Comparison of ENCODE assay signal across 17 cellular contexts in genomic region chr9:109307380-109308240, GRCh38. TPM values are rescaled to one million over a fixed set of nuclear protein-coding genes. Genes with fewer than 3 reads are reported as not detected.
DNase-seq lines count a peak whose midpoint lies in the region; ATAC-seq, FAIRE-seq and TF ChIP-seq lines count a peak whose summit lies in the region.
"Had no signal": no experiment of that assay in that cellular context is flagged by ENCODE, and none has a peak within 500 bp of the region (broad histone marks: within the 10 kb centered on the region; RNA-seq: fewer than 3 reads in every experiment).

No MANE protein-coding gene starts in this region.

- DNase-seq in right cardiac atrium (no peak), cardiac septum (ENCODE audit: low spot score) (no peak), RWPE1 (ENCODE audit: low spot score) (no peak), right lobe of liver (peak; percentile 72 to 76 (median 74)), urothelium cell line (ENCODE audit: low spot score) (peak; percentile 32), esophagus squamous epithelium (lab: John Stamatoyannopoulos, UW) (no peak)
- DNase-seq: activated CD4-positive, alpha-beta memory T cell treated with anti-CD3 and anti-CD28 coated beads, Interleukin-2, amount 10 ng/mL, durations not matched to agents 7 days and 5 days; NCI-H1092; NCI-H446 treated with DMSO at 0.1 percent for 48 hours had no signal

- H3K4me3 ChIP-seq in right cardiac atrium (ENCODE audit: low read length) (no peak overlapping the region), right lobe of liver (no peak overlapping the region), esophagus squamous epithelium (no peak overlapping the region)
- H3K4me3 ChIP-seq: adrenal gland, suprapubic skin had no signal

- no peaks in the 10 kb centered on the region for H3K9me3 ChIP-seq in right cardiac atrium (ENCODE audit: control insufficient read depth, low read length)
- no peaks in the 10 kb centered on the region for H3K9me3 ChIP-seq in right lobe of liver
- no peaks in the 10 kb centered on the region for H3K9me3 ChIP-seq in esophagus squamous epithelium
- H3K9me3 ChIP-seq: adrenal gland, suprapubic skin had no signal

- TF ChIP-seq CTCF in RWPE1 (conservative IDR thresholded peaks at IDR 0.05; ENCODE audit: low read depth) = no peak
- no peak for TF ChIP-seq CTCF in right lobe of liver (IDR thresholded peaks at IDR 0.05)
- no peak for TF ChIP-seq CTCF in esophagus squamous epithelium (IDR thresholded peaks at IDR 0.05)

- no peaks in the 10 kb centered on the region for H3K27me3 ChIP-seq in right cardiac atrium (ENCODE audit: control insufficient read depth, insufficient read depth)
- no peaks in the 10 kb centered on the region for H3K27me3 ChIP-seq in right lobe of liver
- H3K27me3 ChIP-seq in esophagus squamous epithelium = peaks cover 0 to 96% (median 0%) of the 10 kb centered on the region in 4 donors
- H3K27me3 ChIP-seq: adrenal gland, suprapubic skin had no signal

- H3K27ac ChIP-seq in right cardiac atrium (ENCODE audit: low read length) = no peak overlapping the region
- H3K27ac ChIP-seq in RWPE1 = peak overlapping the region; percentile 13
- H3K27ac ChIP-seq in right lobe of liver = peak overlapping the region; percentile 24 to 43 (median 37)
- no peak overlapping the region for H3K27ac ChIP-seq in esophagus squamous epithelium
- H3K27ac ChIP-seq: adrenal gland, parathyroid adenoma, suprapubic skin had no signal

- intact Hi-C loops in right cardiac atrium (cut with DNase I) = no loop called here
- intact Hi-C loops in cardiac septum (cut with DNase I) = no loop called here
- intact Hi-C loops in right lobe of liver (cut with DNase I) = no loop called here
- intact Hi-C loops in esophagus squamous epithelium (cut with DNase I) = no loop called here

- WGBS in right cardiac atrium = 89% methylated on average over 18 of the region's 18 CpGs
- WGBS in right lobe of liver (ENCODE audit: insufficient coverage, low coverage, low lambda C conversion rate, missing lambda C conversion rate) = 43% methylated on average over 8 of the region's 18 CpGs
- 82 to 84% methylated on average over 15 to 18 of the region's 18 CpGs for WGBS in esophagus squamous epithelium, 2 donors

- FAIRE-seq in urothelium cell line (lab: Jason Lieb, UNC) = no peak
- FAIRE-seq: islet of Langerhans had no signal

- H3K36me3 ChIP-seq in right lobe of liver (no peaks in the 10 kb centered on the region), esophagus squamous epithelium (no peaks in the 10 kb centered on the region)
- H3K36me3 ChIP-seq: adrenal gland, suprapubic skin had no signal

- ATAC-seq in right cardiac atrium = peak; percentile 25 to 55
- ATAC-seq in right lobe of liver = peak; percentile 85 to 96 (median 90)
- ATAC-seq in HG02571 (IDR thresholded peaks at IDR 0.05; ENCODE audit: unreplicated experiment) = no peak
- ATAC-seq in GM21526 (IDR thresholded peaks at IDR 0.05; ENCODE audit: low FRiP score, unreplicated experiment) = no peak
- ATAC-seq: SK-N-SH treated with all-trans-retinoic acid at 6 μM for 48 hours had no signal

- peaks cover 10% of the 10 kb centered on the region for H3K4me1 ChIP-seq in right cardiac atrium (ENCODE audit: control insufficient read depth, insufficient read depth, low read length)
- peaks cover 0 to 36% (median 9%) of the 10 kb centered on the region in 4 donors for H3K4me1 ChIP-seq in right lobe of liver
- H3K4me1 ChIP-seq in esophagus squamous epithelium = no peaks in the 10 kb centered on the region
- H3K4me1 ChIP-seq: parathyroid adenoma had no signal

- CTCF ChIA-PET in RWPE1 (lab: Yijun Ruan, JAX) = no interaction called here

- TF ChIP-seq POLR2A in right lobe of liver (IDR thresholded peaks at IDR 0.05) (no peak), esophagus squamous epithelium (IDR thresholded peaks at IDR 0.05) (no peak)

- POLR2A ChIA-PET in RWPE1 (lab: Yijun Ruan, JAX; ENCODE audit: low non-redundant PET) = no interaction called here

RNA-seq across cellular contexts. Expression of gene EPB41L4B, which starts 13.2 kb away (rescaled TPM):
- total RNA-seq in right cardiac atrium = 10 to 100 TPM; 20.1 to 39.2 (median 27.0) TPM
- polyA plus RNA-seq in right cardiac atrium = 11.2 TPM
- 1.5 TPM for total RNA-seq in cardiac septum
- total RNA-seq in right lobe of liver = 10 to 100 TPM; 29.0 to 89.0 (median 32.4) TPM
- 1 to 10 TPM in 3 of 4 donors, under 1 TPM in 1; 0.45 to 3.8 (median 1.8) TPM for total RNA-seq in esophagus squamous epithelium
- total RNA-seq: mononuclear cell had no signal

Comparison
In these comparisons a context has a peak if more than half of its experiments do, and no peak if none do; other contexts are left out.
1. ATAC-seq: peak in right cardiac atrium (2 of 2) and right lobe of liver (4 of 4); none in HG02571 (single experiment) and GM21526 (single experiment).
2. DNase-seq: peak in right lobe of liver (3 of 3) and urothelium cell line (single experiment); none in right cardiac atrium (0 of 3), cardiac septum (single experiment), RWPE1 (single experiment) and esophagus squamous epithelium (single experiment).
3. H3K27ac ChIP-seq: peak in RWPE1 (single experiment) and right lobe of liver (3 of 3); none in right cardiac atrium (single experiment) and esophagus squamous epithelium (0 of 4).